In genomic region chr6:125983246-125983945, GRCh38 we compare ENCODE assay signal across 1 cellular context.
TF ChIP-seq lines count a peak whose summit lies in the region.

No MANE protein-coding gene starts in this region.

TF ChIP-seq in SK-N-SH, 30 proteins besides CTCF, POLR2A, EP300 and RAD21 (continued from another document):
- TF ChIP-seq CHD2 (IDR thresholded peaks at IDR 0.05; ENCODE audit: low read length, partially characterized antibody) (no peak), GATA2 (CRISPR knock-in tag; IDR thresholded peaks at IDR 0.05) (no peak), PBX3 (IDR thresholded peaks at IDR 0.05) (no peak; the same call in 1 of the 2 replicates), RXRA (IDR thresholded peaks at IDR 0.05; ENCODE audit: borderline replicate concordance, low read depth) (peak; percentile 20; the same call in 1 of the 2 replicates), YY1 (IDR thresholded peaks at IDR 0.05; ENCODE audit: low read depth) (no peak), MXI1 (IDR thresholded peaks at IDR 0.05; ENCODE audit: low read depth, low read length) (no peak), ELF1 (IDR thresholded peaks at IDR 0.05) (no peak), TCF12 (IDR thresholded peaks at IDR 0.05) (peak; percentile 95), MAX (IDR thresholded peaks at IDR 0.05; ENCODE audit: low read depth) (no peak), IRF3 (IDR thresholded peaks at IDR 0.05; ENCODE audit: low read depth, low read length) (no peak), EZH2phosphoT487 (IDR thresholded peaks at IDR 0.05; ENCODE audit: borderline replicate concordance, low read depth) (no peak), TAF1 (IDR thresholded peaks at IDR 0.05; ENCODE audit: borderline replicate concordance, low read depth, low read length) (no peak), USF1 (IDR thresholded peaks at IDR 0.05; ENCODE audit: borderline replicate concordance, low read depth) (no peak), MEF2A (IDR thresholded peaks at IDR 0.05; ENCODE audit: borderline replicate concordance, low read depth) (no peak), SMC3 (IDR thresholded peaks at IDR 0.05; ENCODE audit: low read depth, low read length) (no peak)
